In the genomic region with DNA sequence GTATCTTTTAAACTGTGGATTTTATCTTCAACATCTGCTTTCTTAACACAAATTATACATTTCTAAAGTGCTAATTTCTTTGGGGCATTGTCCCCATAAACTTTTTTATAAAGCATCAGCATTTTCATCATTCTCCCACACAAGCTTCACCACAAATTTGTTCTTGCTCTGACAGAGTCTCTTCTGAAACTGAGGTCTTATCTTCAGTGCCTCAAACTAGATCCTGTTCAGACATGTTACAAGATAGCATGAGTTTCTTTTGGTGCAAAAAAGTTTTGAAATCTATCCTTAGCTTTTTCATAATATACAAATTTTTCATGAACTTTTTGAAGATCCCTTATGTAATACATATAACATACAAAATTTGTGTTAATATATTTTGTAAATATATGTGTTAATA, we compare ENCODE assay signal across 19 cellular contexts.
A peak's percentile ranks its signal among the peaks of the same experiment; 100 is the strongest.
DNase-seq lines count a peak whose midpoint lies in the region; ATAC-seq and TF ChIP-seq lines count a peak whose summit lies in the region.
"Had no signal": no experiment of that assay in that cellular context is flagged by ENCODE, and none has a peak within 500 bp of the region (broad histone marks: within the 10 kb centered on the region; RNA-seq: fewer than 3 reads in every experiment).

No MANE protein-coding gene starts in this region.

- CTCF ChIA-PET in GM10248 (lab: Yijun Ruan, JAX) = no interaction called here

- no peaks in the 10 kb centered on the region for H3K9me3 ChIP-seq in uterus
- H3K9me3 ChIP-seq: Peyer's patch, SK-N-SH had no signal

- in situ Hi-C loops in brain microvascular endothelial cell (cut with HindIII; ENCODE audit: low pct_ligation_motif_present, low sequenced_read_pairs) = no loop called here

- ATAC-seq in GM18867 (IDR thresholded peaks at IDR 0.05; ENCODE audit: unreplicated experiment) = peak; percentile 50
- peak; percentile 73 for ATAC-seq in HG03442 (IDR thresholded peaks at IDR 0.05; ENCODE audit: unreplicated experiment)
- ATAC-seq: K562, T-cell had no signal

- TF ChIP-seq CTCF in uterus (IDR thresholded peaks at IDR 0.05) (no peak), GM10248 (IDR thresholded peaks at IDR 0.05; ENCODE audit: control extremely low read depth, extremely low read depth, low read depth, missing control alignments) (no peak), brain microvascular endothelial cell (IDR thresholded peaks at IDR 0.05; ENCODE audit: low read depth, low read length, missing control alignments) (no peak)

- H3K4me3 ChIP-seq in uterus = no peak overlapping the region
- H3K4me3 ChIP-seq in brain microvascular endothelial cell (ENCODE audit: low read depth, low read length) = no peak overlapping the region
- H3K4me3 ChIP-seq: K562, Peyer's patch had no signal

- H3K27me3 ChIP-seq in uterus (no peaks in the 10 kb centered on the region), brain microvascular endothelial cell (replicated peaks) (no peaks in the 10 kb centered on the region)
- H3K27me3 ChIP-seq: Peyer's patch had no signal

- POLR2A ChIA-PET in GM10248 (lab: Yijun Ruan, JAX) = no interaction called here

- H3K36me3 ChIP-seq in uterus = no peaks in the 10 kb centered on the region
- H3K36me3 ChIP-seq in brain microvascular endothelial cell (replicated peaks) = no peaks in the 10 kb centered on the region
- H3K36me3 ChIP-seq: Peyer's patch had no signal

- TF ChIP-seq POLR2A in uterus (IDR thresholded peaks at IDR 0.05) = no peak

- intact Hi-C loops in uterus (cut with DNase I; ENCODE audit: low total_unique reads) = no loop called here

- no peaks in the 10 kb centered on the region for H3K4me1 ChIP-seq in uterus
- H3K4me1 ChIP-seq: Peyer's patch had no signal

- DNase-seq in amniotic epithelial cell (ENCODE audit: low read depth) (peak; percentile 21), substantia nigra (lab: John Stamatoyannopoulos, UW) (no peak), uterus (no peak), GM10248 (ENCODE audit: extremely low spot score) (no peak), brain microvascular endothelial cell (no peak)
- DNase-seq: ACHN, C1 segment of cervical spinal cord, DMS79 treated with DMSO at 0.1 percent for 48 hours, MV-4-11, NCI-H1930, NCI-H345, NCI-H524 treated with DMSO at 0.1 percent for 48 hours, Peyer's patch, SHP77 treated with DMSO at 0.1 percent for 48 hours, SK-N-SH, T-cell had no signal

- H3K27ac ChIP-seq in substantia nigra (ENCODE audit: low read depth, low read length, poor library complexity, severe bottlenecking) (no peak overlapping the region), uterus (no peak overlapping the region), brain microvascular endothelial cell (no peak overlapping the region)
- H3K27ac ChIP-seq: Peyer's patch had no signal
